ENCODE assay signal across 15 cellular contexts in genomic region chr10:89458289-89458688, GRCh38. TPM values are rescaled to one million over a fixed set of nuclear protein-coding genes. Genes with fewer than 3 reads are reported as not detected.
DNase-seq lines count a peak whose midpoint lies in the region; ATAC-seq and TF ChIP-seq lines count a peak whose summit lies in the region.
"Had no signal": no experiment of that assay in that cellular context is flagged by ENCODE, and none has a peak within 500 bp of the region (broad histone marks: within the 10 kb centered on the region; RNA-seq: fewer than 3 reads in every experiment).

No MANE protein-coding gene starts in this region.

- CTCF ChIA-PET in RWPE1 (lab: Yijun Ruan, JAX), result no interaction called here

- WGBS in suprapubic skin, result 23% methylated on average over 3 of the region's 3 CpGs

- no peaks in the 10 kb centered on the region for H3K36me3 Mint-ChIP-seq in activated naive CD4-positive, alpha-beta T cell treated with anti-CD3 and anti-CD28 coated beads, Interleukin-2, amount 50 U/mL, for 72 hours

- H3K27ac ChIP-seq in RWPE1 (no peak overlapping the region), suprapubic skin (no peak overlapping the region)

- H3K4me3 ChIP-seq in fibroblast of mammary gland (ENCODE audit: control insufficient read depth, low read depth, low read length), result no peak overlapping the region
- H3K4me3 ChIP-seq in suprapubic skin, result no peak overlapping the region
- H3K4me3 ChIP-seq: HAP-1 had no signal

- no peaks in the 10 kb centered on the region for H3K9me3 ChIP-seq in suprapubic skin
- H3K9me3 ChIP-seq: HAP-1 had no signal

- POLR2A ChIA-PET in RWPE1 (lab: Yijun Ruan, JAX; ENCODE audit: low non-redundant PET), result no interaction called here

- H3K9me3 Mint-ChIP-seq in activated naive CD4-positive, alpha-beta T cell treated with anti-CD3 and anti-CD28 coated beads, Interleukin-2, amount 50 U/mL, for 72 hours, result no peaks in the 10 kb centered on the region

- no peaks in the 10 kb centered on the region for H3K27me3 ChIP-seq in suprapubic skin

- TF ChIP-seq POLR2A in suprapubic skin (IDR thresholded peaks at IDR 0.05), result no peak

- ATAC-seq in activated naive CD4-positive, alpha-beta T cell treated with anti-CD3 and anti-CD28 coated beads, Interleukin-2, amount 50 U/mL, for 72 hours, result no peak

- TF ChIP-seq EP300 in suprapubic skin (IDR thresholded peaks at IDR 0.05), result no peak

- no peak for TF ChIP-seq CTCF in RWPE1 (conservative IDR thresholded peaks at IDR 0.05; ENCODE audit: low read depth)
- no peak for TF ChIP-seq CTCF in fibroblast of mammary gland (conservative IDR thresholded peaks at IDR 0.05; ENCODE audit: control insufficient read depth, insufficient read depth, low read depth, low read length)
- TF ChIP-seq CTCF in suprapubic skin (IDR thresholded peaks at IDR 0.05), result no peak

- peaks cover 3% of the 10 kb centered on the region for H3K4me1 ChIP-seq in suprapubic skin
- H3K4me1 ChIP-seq: HAP-1 had no signal

- DNase-seq in H4 (ENCODE audit: low spot score), result peak; percentile 58
- peak; percentile 57 for DNase-seq in RWPE1 (ENCODE audit: low spot score)
- peak; percentile 61 for DNase-seq in fibroblast of mammary gland (ENCODE audit: low read depth)
- DNase-seq in pulmonary artery endothelial cell (ENCODE audit: low read depth, low spot score), result peak; percentile 47
- DNase-seq in suprapubic skin (ENCODE audit: low spot score in 2 of 2), result no peak
- DNase-seq in activated naive CD4-positive, alpha-beta T cell treated with anti-CD3 and anti-CD28 coated beads, Interleukin-2, amount 50 U/mL, for 72 hours (ENCODE audit: low spot score in 2 of 2), result no peak
- no peak for DNase-seq in activated T-cell treated with anti-CD3 and anti-CD28 coated beads, Interleukin-2, amount 50 U/mL, for 48 hours
- no peak for DNase-seq in SHP77 treated with DMSO at 0.1 percent for 48 hours (lab: John Stamatoyannopoulos, UW)
- DNase-seq: activated CD4-positive, CD25-positive, alpha-beta regulatory T cell treated with anti-CD3 and anti-CD28 coated beads, Interleukin-2, amount 50 U/mL, for 72 hours; central memory CD4-positive, alpha-beta T cell; COR-L47; NCI-H774; occipital lobe; stimulated activated naive CD4-positive, alpha-beta T cell had no signal

- H3K36me3 ChIP-seq in suprapubic skin, result no peaks in the 10 kb centered on the region
- H3K36me3 ChIP-seq: HAP-1 had no signal

- no peak overlapping the region for H3K27ac Mint-ChIP-seq in activated naive CD4-positive, alpha-beta T cell treated with anti-CD3 and anti-CD28 coated beads, Interleukin-2, amount 50 U/mL, for 72 hours

RNA-seq across cellular contexts. Expression of gene IFIT5, which starts 43.9 kb away (rescaled TPM):
- total RNA-seq in H4 (2014; rRNA removed; shearing (Covaris generic)), result 34.9 and 41.6 TPM in 2 replicates
- total RNA-seq in pulmonary artery endothelial cell (11.5 and 19.5 TPM in 2 replicates), suprapubic skin (1 to 10 TPM; 4.3 to 8.2 (median 6.3) TPM)
- 10 to 100 TPM in 1 of 2 donors, 1 to 10 TPM in 1; 3.1 to 10.9 TPM for total RNA-seq in activated naive CD4-positive, alpha-beta T cell treated with anti-CD3 and anti-CD28 coated beads, Interleukin-2, amount 50 U/mL, for 72 hours

Comparison
In these comparisons a context has a peak if more than half of its experiments do, and no peak if none do; other contexts are left out.
1. DNase-seq: peak in H4 (single experiment), RWPE1 (single experiment), fibroblast of mammary gland (single experiment) and pulmonary artery endothelial cell (single experiment); none in suprapubic skin (0 of 2), activated naive CD4-positive, alpha-beta T cell treated with anti-CD3 and anti-CD28 coated beads, Interleukin-2, amount 50 U/mL, for 72 hours (0 of 2), activated T-cell treated with anti-CD3 and anti-CD28 coated beads, Interleukin-2, amount 50 U/mL, for 48 hours (0 of 2) and SHP77 treated with DMSO at 0.1 percent for 48 hours (single experiment).